8 cellular contexts compared by ENCODE assay signal in the genomic region with DNA sequence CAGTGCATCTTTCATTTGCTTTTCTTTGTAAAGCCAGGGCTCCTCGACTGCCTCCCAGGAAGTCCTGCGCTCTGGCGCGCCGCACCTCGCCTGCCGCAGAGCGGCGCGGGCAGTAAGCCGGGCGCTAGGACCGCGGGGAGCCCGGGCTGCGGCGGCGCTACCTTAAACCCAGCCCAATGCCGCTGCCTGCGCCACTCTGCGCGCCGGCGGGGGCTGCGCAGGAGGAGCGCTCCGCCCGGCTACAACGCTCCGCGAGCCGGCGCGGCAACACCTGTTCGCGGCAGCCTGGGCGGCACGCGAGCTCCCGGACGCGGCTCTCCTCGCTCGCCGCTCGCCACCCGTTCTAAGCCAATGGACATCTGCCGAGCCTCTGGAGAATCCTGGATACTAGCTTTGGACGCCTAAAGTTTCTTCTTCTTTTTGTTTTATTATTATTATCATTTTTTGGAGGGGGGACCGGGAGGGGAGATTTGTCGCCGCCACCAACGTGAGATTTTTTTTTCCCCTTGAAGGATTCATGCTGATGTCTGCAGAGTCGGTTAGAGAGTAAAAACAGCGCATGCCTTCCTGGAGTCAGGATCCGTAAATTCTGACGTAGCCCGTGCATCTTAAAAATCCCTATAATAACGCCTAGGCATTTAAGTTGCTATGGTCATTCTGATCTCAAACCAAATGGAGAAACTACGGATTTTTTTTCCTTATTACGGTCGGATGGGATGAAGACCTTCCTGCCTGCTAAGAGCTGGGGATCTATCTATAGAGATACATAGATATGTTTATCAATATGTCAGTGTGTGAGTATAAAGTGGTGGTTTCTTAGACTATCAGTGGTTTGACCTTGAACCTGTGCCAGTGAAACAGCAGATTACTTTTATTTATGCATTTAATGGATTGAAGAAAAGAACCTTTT. TPM values are rescaled to one million over a fixed set of nuclear protein-coding genes. Genes with fewer than 3 reads are reported as not detected.
A peak's percentile ranks its signal among the peaks of the same experiment; 100 is the strongest.
DNase-seq lines count a peak whose midpoint lies in the region; ATAC-seq and TF ChIP-seq lines count a peak whose summit lies in the region.

A gene (plus strand): TSS at position 191 of the 910 bp plus-strand sequence. CDS start 840 bp downstream, outside the sequence.

- H3K9me3 ChIP-seq in iPS-20b (ENCODE audit: insufficient read depth, low read depth, low read length) (no peaks in the 10 kb centered on the region; the same call in 1 of the 2 replicates), smooth muscle cell (replicated peaks; ENCODE audit: low read depth) (no peaks in the 10 kb centered on the region)

- H3K79me2 ChIP-seq in smooth muscle cell (ENCODE audit: low read depth), result no peaks in the 10 kb centered on the region

- peak within 1 kb of the TSS; percentile 94 for H2AFZ ChIP-seq in smooth muscle cell (ENCODE audit: low read depth)

- H3K9ac ChIP-seq in iPS-20b (ENCODE audit: low read depth, low read length) (peak within 1 kb of the TSS; percentile 70; the same call in 1 of the 2 replicates), smooth muscle cell (ENCODE audit: low read depth) (no peak within 1 kb of the TSS)

- TF ChIP-seq CTCF in brain microvascular endothelial cell (IDR thresholded peaks at IDR 0.05; ENCODE audit: low read depth, low read length, missing control alignments) (no peak), smooth muscle cell (IDR thresholded peaks at IDR 0.05; ENCODE audit: borderline replicate concordance, insufficient read depth, poor library complexity, severe bottlenecking) (no peak)

- H3F3A ChIP-seq in smooth muscle cell (ENCODE audit: low read depth), result peaks cover 12% of the 10 kb centered on the region

- H3K27ac ChIP-seq in brain microvascular endothelial cell (no peak within 1 kb of the TSS), iPS-20b (ENCODE audit: low read length) (no peak within 1 kb of the TSS), smooth muscle cell (ENCODE audit: low read depth) (no peak within 1 kb of the TSS)

- DNase-seq in NCI-H187 (lab: John Stamatoyannopoulos, UW) (peak; percentile 69 to 72), NCI-H187 treated with DMSO at 0.1 percent for 48 hours (lab: John Stamatoyannopoulos, UW) (no peak), NCI-H146 treated with DMSO at 0.1 percent for 48 hours (lab: John Stamatoyannopoulos, UW; ENCODE audit: unreplicated experiment) (peak; percentile 22), T1000 (lab: John Stamatoyannopoulos, UW) (peak; percentile 57), brain microvascular endothelial cell (peak; percentile 29), smooth muscle cell (lab: John Stamatoyannopoulos, UW; ENCODE audit: unreplicated experiment) (no peak)

- H3K27me3 ChIP-seq in brain microvascular endothelial cell (replicated peaks) (peaks cover 47% of the 10 kb centered on the region), iPS-20b (ENCODE audit: insufficient read depth, low read length) (peaks cover 95% of the 10 kb centered on the region), smooth muscle cell (ENCODE audit: low read depth) (peaks cover 54% of the 10 kb centered on the region)

- no peaks in the 10 kb centered on the region for H3K36me3 ChIP-seq in brain microvascular endothelial cell (replicated peaks)
- H3K36me3 ChIP-seq in iPS-20b (ENCODE audit: insufficient read depth, low read depth, low read length), result no peaks in the 10 kb centered on the region
- H3K36me3 ChIP-seq in smooth muscle cell (ENCODE audit: low read depth), result no peaks in the 10 kb centered on the region

- in situ Hi-C loops in brain microvascular endothelial cell (cut with HindIII; ENCODE audit: low pct_ligation_motif_present, low sequenced_read_pairs), result no loop called here

- H3K4me3 ChIP-seq in brain microvascular endothelial cell (ENCODE audit: low read depth, low read length), result peak within 1 kb of the TSS; percentile 54
- H3K4me3 ChIP-seq in iPS-20b (ENCODE audit: low read length), result peak within 1 kb of the TSS; percentile 90
- H3K4me3 ChIP-seq in smooth muscle cell, result peak within 1 kb of the TSS; percentile 67

- peak; percentile 80 for ATAC-seq in HG02759 (IDR thresholded peaks at IDR 0.05; ENCODE audit: unreplicated experiment)

- peak within 1 kb of the TSS; percentile 99 for H3K4me2 ChIP-seq in smooth muscle cell

- 2% methylated on average over 61 of the region's 62 CpGs for WGBS in smooth muscle cell (ENCODE audit: low lambda C conversion rate)

- H3K4me1 ChIP-seq in iPS-20b (ENCODE audit: insufficient read depth, low read length) (peaks cover 18% of the 10 kb centered on the region; the same call in 1 of the 2 replicates), smooth muscle cell (ENCODE audit: low read depth) (peaks cover 20% of the 10 kb centered on the region)

- no peaks in the 10 kb centered on the region for H4K20me1 ChIP-seq in smooth muscle cell (ENCODE audit: low read depth)

RNA-seq across cellular contexts. Expression of the gene that starts here (rescaled TPM):
- 0.67 TPM in 1 of 2 replicates, not detected in the other for total RNA-seq in smooth muscle cell
- polyA plus RNA-seq in smooth muscle cell, result 0.37 and 0.56 TPM in 2 replicates

Comparison
In these comparisons a context has a peak if more than half of its experiments do, and no peak if none do; other contexts are left out.
1. DNase-seq: peak in NCI-H187 (2 of 2), NCI-H146 treated with DMSO at 0.1 percent for 48 hours (single experiment), T1000 (single experiment) and brain microvascular endothelial cell (single experiment); none in NCI-H187 treated with DMSO at 0.1 percent for 48 hours (single experiment) and smooth muscle cell (single experiment).
2. Peak in every context shown above with its lines, with median percentiles within 50 percentile points of each other: H3K4me3 ChIP-seq.